In the genomic region with DNA sequence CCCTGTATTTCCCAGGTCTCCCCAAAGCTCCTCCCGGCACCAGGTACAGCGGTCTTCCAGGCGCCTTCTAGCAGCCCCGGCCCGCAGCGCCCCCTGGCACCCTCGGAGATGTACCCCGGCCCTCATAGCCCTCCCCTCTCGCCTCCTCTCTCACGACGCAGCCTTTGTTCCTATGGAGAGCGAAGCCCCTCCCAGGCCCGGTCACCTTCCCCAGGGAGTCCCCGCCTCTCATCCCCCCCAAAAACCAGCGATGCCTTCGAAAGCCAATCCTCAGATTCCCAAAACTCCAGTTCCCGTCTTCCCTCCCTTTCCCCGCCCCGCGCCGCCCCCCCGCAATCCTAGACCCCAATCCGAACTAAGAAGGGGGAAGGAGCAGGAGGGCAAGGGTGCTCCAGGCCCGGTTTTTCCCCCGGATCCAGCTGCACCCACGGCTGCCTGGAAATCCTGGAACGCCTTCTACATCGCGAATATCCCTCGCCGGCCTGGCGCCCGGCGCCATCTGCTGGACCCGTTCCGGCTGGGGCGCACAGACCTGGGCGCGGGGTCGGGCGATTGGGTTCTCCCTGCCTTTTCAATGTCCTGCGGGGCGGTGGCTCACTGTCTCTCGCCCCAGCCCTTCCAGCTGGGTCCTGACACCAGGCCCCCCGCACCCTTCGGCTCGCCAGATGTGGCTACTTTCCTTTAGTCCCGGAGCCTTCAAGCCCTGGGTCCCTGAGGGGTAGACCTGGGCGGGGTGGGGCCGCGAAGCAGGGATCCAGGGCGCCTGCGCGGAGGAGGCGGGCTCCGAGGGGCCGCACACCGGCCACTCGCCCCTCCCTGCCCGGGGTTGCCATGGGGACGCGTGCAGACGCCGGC, we compare ENCODE assay signal across 8 cellular contexts. TPM values are rescaled to one million over a fixed set of nuclear protein-coding genes. Genes with fewer than 3 reads are reported as not detected.
DNase-seq lines count a peak whose midpoint lies in the region; ATAC-seq, FAIRE-seq and TF ChIP-seq lines count a peak whose summit lies in the region.

Gene DNAH2, plus strand, starts transcription at position 844 of the 855 bp plus-strand sequence. CDS start 1,991 bp downstream, outside the sequence.

- H3K4me1 ChIP-seq in mesodermal cell (ENCODE audit: control insufficient read depth, insufficient read depth, low read length, poor library complexity, severe bottlenecking), result peaks cover 4% of the 10 kb centered on the region

- H3K9me3 ChIP-seq in mesodermal cell (ENCODE audit: control insufficient read depth, low read length), result no peaks in the 10 kb centered on the region

- no peaks in the 10 kb centered on the region for H3K9me3 Mint-ChIP-seq in activated CD8-positive, alpha-beta memory T cell treated with anti-CD3 and anti-CD28 coated beads, Interleukin-2, amount 10 ng/mL, durations not matched to agents 7 days and 5 days (ENCODE audit: low read depth)
- H3K9me3 Mint-ChIP-seq in stimulated activated memory B cell treated with anti-CD40 and anti-IgM and Interleukin-4, amounts not matched to agents 10 μg/mL and 1 μg/mL and 100 μg/mL, for 72 hours, result no peaks in the 10 kb centered on the region

- ATAC-seq in activated CD8-positive, alpha-beta memory T cell treated with anti-CD3 and anti-CD28 coated beads, Interleukin-2, amount 10 ng/mL, durations not matched to agents 7 days and 5 days, result peak; percentile 84
- ATAC-seq in stimulated activated memory B cell treated with anti-CD40 and anti-IgM and Interleukin-4, amounts not matched to agents 10 μg/mL and 1 μg/mL and 100 μg/mL, for 72 hours, result peak; percentile 77
- ATAC-seq in GM18858 (IDR thresholded peaks at IDR 0.05; ENCODE audit: unreplicated experiment), result no peak

- H3K4me3 Mint-ChIP-seq in activated CD8-positive, alpha-beta memory T cell treated with anti-CD3 and anti-CD28 coated beads, Interleukin-2, amount 10 ng/mL, durations not matched to agents 7 days and 5 days, result peak within 1 kb of the TSS; percentile 77
- H3K4me3 Mint-ChIP-seq in stimulated activated memory B cell treated with anti-CD40 and anti-IgM and Interleukin-4, amounts not matched to agents 10 μg/mL and 1 μg/mL and 100 μg/mL, for 72 hours, result peak within 1 kb of the TSS; percentile 82

- TF ChIP-seq CTCF in epithelial cell of proximal tubule (conservative IDR thresholded peaks at IDR 0.05; ENCODE audit: low read depth, low read length), result peak; percentile 61

- H3K27ac ChIP-seq in mesodermal cell (ENCODE audit: low read depth, low read length, severe bottlenecking), result peak within 1 kb of the TSS; percentile 69

- peaks cover 73% of the 10 kb centered on the region for H3K27me3 Mint-ChIP-seq in activated CD8-positive, alpha-beta memory T cell treated with anti-CD3 and anti-CD28 coated beads, Interleukin-2, amount 10 ng/mL, durations not matched to agents 7 days and 5 days
- peaks cover 96% of the 10 kb centered on the region for H3K27me3 Mint-ChIP-seq in stimulated activated memory B cell treated with anti-CD40 and anti-IgM and Interleukin-4, amounts not matched to agents 10 μg/mL and 1 μg/mL and 100 μg/mL, for 72 hours

- peak; percentile 85 for DNase-seq in AG08395 (ENCODE audit: low spot score)
- peak; percentile 38 for DNase-seq in GM18507 (ENCODE audit: extremely low spot score, insufficient read length, low read depth)
- peak; percentile 70 for DNase-seq in NCI-H2196 treated with DMSO at 0.1 percent for 48 hours (lab: John Stamatoyannopoulos, UW; ENCODE audit: unreplicated experiment)
- DNase-seq in activated CD8-positive, alpha-beta memory T cell treated with anti-CD3 and anti-CD28 coated beads, Interleukin-2, amount 10 ng/mL, durations not matched to agents 7 days and 5 days, result peak; percentile 83
- DNase-seq in epithelial cell of proximal tubule (ENCODE audit: low read depth), result peak; percentile 13

- H3K4me3 ChIP-seq in epithelial cell of proximal tubule (ENCODE audit: low read depth, low read length), result peak within 1 kb of the TSS; percentile 80
- peak within 1 kb of the TSS; percentile 63 for H3K4me3 ChIP-seq in mesodermal cell (ENCODE audit: extremely low read depth, insufficient read depth, low read length, poor library complexity, severe bottlenecking)

- peaks cover 34% of the 10 kb centered on the region for H3K4me1 Mint-ChIP-seq in activated CD8-positive, alpha-beta memory T cell treated with anti-CD3 and anti-CD28 coated beads, Interleukin-2, amount 10 ng/mL, durations not matched to agents 7 days and 5 days
- H3K4me1 Mint-ChIP-seq in stimulated activated memory B cell treated with anti-CD40 and anti-IgM and Interleukin-4, amounts not matched to agents 10 μg/mL and 1 μg/mL and 100 μg/mL, for 72 hours, result peaks cover 24% of the 10 kb centered on the region

- peak within 1 kb of the TSS; percentile 38 for H3K27ac Mint-ChIP-seq in activated CD8-positive, alpha-beta memory T cell treated with anti-CD3 and anti-CD28 coated beads, Interleukin-2, amount 10 ng/mL, durations not matched to agents 7 days and 5 days
- H3K27ac Mint-ChIP-seq in stimulated activated memory B cell treated with anti-CD40 and anti-IgM and Interleukin-4, amounts not matched to agents 10 μg/mL and 1 μg/mL and 100 μg/mL, for 72 hours, result no peak within 1 kb of the TSS

- FAIRE-seq in GM18507 (lab: Jason Lieb, UNC), result no peak

- no peaks in the 10 kb centered on the region for H3K36me3 Mint-ChIP-seq in activated CD8-positive, alpha-beta memory T cell treated with anti-CD3 and anti-CD28 coated beads, Interleukin-2, amount 10 ng/mL, durations not matched to agents 7 days and 5 days
- no peaks in the 10 kb centered on the region for H3K36me3 Mint-ChIP-seq in stimulated activated memory B cell treated with anti-CD40 and anti-IgM and Interleukin-4, amounts not matched to agents 10 μg/mL and 1 μg/mL and 100 μg/mL, for 72 hours

- no peaks in the 10 kb centered on the region for H3K36me3 ChIP-seq in mesodermal cell (ENCODE audit: control insufficient read depth, insufficient read depth, low read length)

- CTCF ChIA-PET in activated CD8-positive, alpha-beta memory T cell treated with anti-CD3 and anti-CD28 coated beads, Interleukin-2, amount 10 ng/mL, durations not matched to agents 7 days and 5 days (lab: Charles Lee), result interaction anchor here (1.2 to 3.1 kb wide), 7 partner anchors 11 to 361 kb away, joined by 3 to 11 read pairs (median 3); partner anchors contain the start of genes EFNB3, TP53 and WRAP53

- WGBS in mesodermal cell (ENCODE audit: insufficient coverage in 2 of 2), 2 experiments, result 0% methylated on average over 42 to 59 of the region's 64 CpGs

RNA-seq across cellular contexts. Expression of gene DNAH2, which starts in this region (rescaled TPM):
- total RNA-seq in activated CD8-positive, alpha-beta memory T cell treated with anti-CD3 and anti-CD28 coated beads, Interleukin-2, amount 10 ng/mL, durations not matched to agents 7 days and 5 days, result not detected
- total RNA-seq in epithelial cell of proximal tubule, result not detected in 2 replicates
- 1.9 TPM for polyA plus RNA-seq in mesodermal cell (2013, experiment 1 of 2)
- 3.4 TPM for polyA plus RNA-seq in mesodermal cell (2013, experiment 2 of 2)

Comparison
In these comparisons a context has a peak if more than half of its experiments do, and no peak if none do; other contexts are left out.
1. Peak in DNase-seq and ATAC-seq in activated CD8-positive, alpha-beta memory T cell treated with anti-CD3 and anti-CD28 coated beads, Interleukin-2, amount 10 ng/mL, durations not matched to agents 7 days and 5 days; RNA of the gene not detected or under 1 TPM.
2. Peak in DNase-seq and H3K4me3 ChIP-seq in epithelial cell of proximal tubule; RNA of the gene not detected or under 1 TPM.
3. DNase-seq: peak in every context shown above with its lines; median percentile 85 in AG08395; 83 in activated CD8-positive, alpha-beta memory T cell treated with anti-CD3 and anti-CD28 coated beads, Interleukin-2, amount 10 ng/mL, durations not matched to agents 7 days and 5 days; 70 in NCI-H2196 treated with DMSO at 0.1 percent for 48 hours; 38 in GM18507; 13 in epithelial cell of proximal tubule.